In the genomic region with DNA sequence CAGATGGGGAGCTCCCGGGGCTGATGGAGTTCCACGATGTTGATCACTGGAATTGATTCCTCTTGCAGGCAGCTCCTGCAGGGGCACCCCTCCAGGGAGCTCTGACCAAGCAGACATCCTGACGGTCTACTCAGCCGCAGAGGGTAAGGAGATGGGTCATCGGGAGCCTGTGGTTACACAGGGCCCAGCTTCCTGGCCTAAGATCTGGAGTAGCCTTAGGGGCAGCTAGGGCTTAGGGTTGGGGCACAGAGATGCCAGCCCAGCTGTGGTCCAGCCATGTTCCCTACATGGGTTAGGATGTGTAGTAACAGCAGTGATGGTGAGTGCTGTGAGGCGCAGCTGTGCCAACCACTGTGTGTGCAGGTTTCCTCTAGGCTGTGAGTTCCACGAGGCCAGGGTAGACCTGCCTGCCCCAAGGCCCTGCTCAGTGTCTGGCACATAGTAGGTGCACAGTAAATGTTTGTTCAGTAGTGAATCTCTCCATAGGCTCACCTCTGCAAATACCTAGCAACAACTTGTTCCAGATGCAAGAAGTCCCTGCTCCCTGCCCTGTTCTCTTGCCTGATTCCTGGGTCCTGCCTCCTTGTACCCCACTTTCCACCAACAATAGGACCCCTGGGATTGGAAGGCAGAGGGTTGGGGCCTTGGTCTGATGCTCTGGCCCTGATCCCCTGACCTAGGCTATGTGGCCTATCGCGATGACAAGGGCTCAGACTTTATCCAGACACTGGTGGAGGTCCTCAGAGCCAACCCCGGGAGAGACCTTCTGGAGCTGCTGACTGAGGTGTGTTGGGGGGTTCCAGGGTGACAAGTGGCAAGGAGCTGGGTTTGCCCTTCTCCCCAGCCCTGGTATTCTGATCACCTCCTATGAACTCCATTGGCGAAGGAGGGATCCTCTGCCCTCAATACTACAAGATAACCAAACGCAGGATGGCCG, we compare ENCODE assay signal across 2 cellular contexts.
TF ChIP-seq lines count a peak whose summit lies in the region.

No MANE protein-coding gene starts in this region.

TF ChIP-seq in SK-N-SH, 30 proteins besides CTCF, POLR2A, EP300 and RAD21:
- TF ChIP-seq, protein P1, sequence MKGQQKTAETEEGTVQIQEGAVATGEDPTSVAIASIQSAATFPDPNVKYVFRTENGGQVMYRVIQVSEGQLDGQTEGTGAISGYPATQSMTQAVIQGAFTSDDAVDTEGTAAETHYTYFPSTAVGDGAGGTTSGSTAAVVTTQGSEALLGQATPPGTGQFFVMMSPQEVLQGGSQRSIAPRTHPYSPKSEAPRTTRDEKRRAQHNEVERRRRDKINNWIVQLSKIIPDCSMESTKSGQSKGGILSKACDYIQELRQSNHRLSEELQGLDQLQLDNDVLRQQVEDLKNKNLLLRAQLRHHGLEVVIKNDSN (IDR thresholded peaks at IDR 0.05; ENCODE audit: borderline replicate concordance, low read depth) = no peak
- TF ChIP-seq NFIC (IDR thresholded peaks at IDR 0.05; ENCODE audit: borderline replicate concordance) = no peak
- TF ChIP-seq JUND (IDR thresholded peaks at IDR 0.05) = no peak
- TF ChIP-seq RCOR1 (IDR thresholded peaks at IDR 0.05; ENCODE audit: low read length) = no peak
- TF ChIP-seq TAF1 (IDR thresholded peaks at IDR 0.05; ENCODE audit: borderline replicate concordance, low read depth, low read length) = no peak
- TF ChIP-seq GABPA (IDR thresholded peaks at IDR 0.05; ENCODE audit: low read depth) = no peak
- no peak for TF ChIP-seq GATA2 (CRISPR knock-in tag; IDR thresholded peaks at IDR 0.05)
- TF ChIP-seq, protein P2, sequence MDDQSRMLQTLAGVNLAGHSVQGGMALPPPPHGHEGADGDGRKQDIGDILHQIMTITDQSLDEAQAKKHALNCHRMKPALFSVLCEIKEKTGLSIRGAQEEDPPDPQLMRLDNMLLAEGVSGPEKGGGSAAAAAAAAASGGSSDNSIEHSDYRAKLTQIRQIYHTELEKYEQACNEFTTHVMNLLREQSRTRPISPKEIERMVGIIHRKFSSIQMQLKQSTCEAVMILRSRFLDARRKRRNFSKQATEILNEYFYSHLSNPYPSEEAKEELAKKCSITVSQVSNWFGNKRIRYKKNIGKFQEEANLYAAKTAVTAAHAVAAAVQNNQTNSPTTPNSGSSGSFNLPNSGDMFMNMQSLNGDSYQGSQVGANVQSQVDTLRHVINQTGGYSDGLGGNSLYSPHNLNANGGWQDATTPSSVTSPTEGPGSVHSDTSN (IDR thresholded peaks at IDR 0.05) = no peak
- TF ChIP-seq ELF1 (IDR thresholded peaks at IDR 0.05) = no peak
- TF ChIP-seq MXI1 (IDR thresholded peaks at IDR 0.05; ENCODE audit: low read depth, low read length) = no peak
- no peak for TF ChIP-seq EZH2phosphoT487 (IDR thresholded peaks at IDR 0.05; ENCODE audit: borderline replicate concordance, low read depth)
- TF ChIP-seq, protein P3, sequence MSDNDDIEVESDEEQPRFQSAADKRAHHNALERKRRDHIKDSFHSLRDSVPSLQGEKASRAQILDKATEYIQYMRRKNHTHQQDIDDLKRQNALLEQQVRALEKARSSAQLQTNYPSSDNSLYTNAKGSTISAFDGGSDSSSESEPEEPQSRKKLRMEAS (IDR thresholded peaks at IDR 0.05; ENCODE audit: low read depth) = no peak

TF ChIP-seq in SK-N-SH treated with all-trans-retinoic acid at 6 μM for 48 hours, 23 proteins besides CTCF, POLR2A, EP300 and RAD21:
- no peak for TF ChIP-seq TCF4 (CRISPR knock-in tag; IDR thresholded peaks at IDR 0.05; ENCODE audit: borderline replicate concordance)
- no peak for TF ChIP-seq ZFP3 (CRISPR knock-in tag; IDR thresholded peaks at IDR 0.05)
- TF ChIP-seq ESRRG (CRISPR knock-in tag; IDR thresholded peaks at IDR 0.05) = no peak
- TF ChIP-seq ZNF565 (CRISPR knock-in tag; conservative IDR thresholded peaks at IDR 0.05; ENCODE audit: low read depth) = no peak
- no peak for TF ChIP-seq ZNF8 (CRISPR knock-in tag; IDR thresholded peaks at IDR 0.05)
- TF ChIP-seq BACH2 (CRISPR knock-in tag; IDR thresholded peaks at IDR 0.05; ENCODE audit: borderline replicate concordance) = no peak
- TF ChIP-seq ZFP30 (CRISPR knock-in tag; IDR thresholded peaks at IDR 0.05) = no peak
- TF ChIP-seq CREB5 (CRISPR knock-in tag; IDR thresholded peaks at IDR 0.05; ENCODE audit: low read depth) = no peak
- no peak for TF ChIP-seq ARNTL (CRISPR knock-in tag; IDR thresholded peaks at IDR 0.05; ENCODE audit: borderline replicate concordance, low read depth)
- TF ChIP-seq, protein P4, sequence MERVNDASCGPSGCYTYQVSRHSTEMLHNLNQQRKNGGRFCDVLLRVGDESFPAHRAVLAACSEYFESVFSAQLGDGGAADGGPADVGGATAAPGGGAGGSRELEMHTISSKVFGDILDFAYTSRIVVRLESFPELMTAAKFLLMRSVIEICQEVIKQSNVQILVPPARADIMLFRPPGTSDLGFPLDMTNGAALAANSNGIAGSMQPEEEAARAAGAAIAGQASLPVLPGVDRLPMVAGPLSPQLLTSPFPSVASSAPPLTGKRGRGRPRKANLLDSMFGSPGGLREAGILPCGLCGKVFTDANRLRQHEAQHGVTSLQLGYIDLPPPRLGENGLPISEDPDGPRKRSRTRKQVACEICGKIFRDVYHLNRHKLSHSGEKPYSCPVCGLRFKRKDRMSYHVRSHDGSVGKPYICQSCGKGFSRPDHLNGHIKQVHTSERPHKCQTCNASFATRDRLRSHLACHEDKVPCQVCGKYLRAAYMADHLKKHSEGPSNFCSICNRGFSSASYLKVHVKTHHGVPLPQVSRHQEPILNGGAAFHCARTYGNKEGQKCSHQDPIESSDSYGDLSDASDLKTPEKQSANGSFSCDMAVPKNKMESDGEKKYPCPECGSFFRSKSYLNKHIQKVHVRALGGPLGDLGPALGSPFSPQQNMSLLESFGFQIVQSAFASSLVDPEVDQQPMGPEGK (CRISPR knock-in tag; IDR thresholded peaks at IDR 0.05; ENCODE audit: borderline replicate concordance) = no peak
- TF ChIP-seq, protein P5, sequence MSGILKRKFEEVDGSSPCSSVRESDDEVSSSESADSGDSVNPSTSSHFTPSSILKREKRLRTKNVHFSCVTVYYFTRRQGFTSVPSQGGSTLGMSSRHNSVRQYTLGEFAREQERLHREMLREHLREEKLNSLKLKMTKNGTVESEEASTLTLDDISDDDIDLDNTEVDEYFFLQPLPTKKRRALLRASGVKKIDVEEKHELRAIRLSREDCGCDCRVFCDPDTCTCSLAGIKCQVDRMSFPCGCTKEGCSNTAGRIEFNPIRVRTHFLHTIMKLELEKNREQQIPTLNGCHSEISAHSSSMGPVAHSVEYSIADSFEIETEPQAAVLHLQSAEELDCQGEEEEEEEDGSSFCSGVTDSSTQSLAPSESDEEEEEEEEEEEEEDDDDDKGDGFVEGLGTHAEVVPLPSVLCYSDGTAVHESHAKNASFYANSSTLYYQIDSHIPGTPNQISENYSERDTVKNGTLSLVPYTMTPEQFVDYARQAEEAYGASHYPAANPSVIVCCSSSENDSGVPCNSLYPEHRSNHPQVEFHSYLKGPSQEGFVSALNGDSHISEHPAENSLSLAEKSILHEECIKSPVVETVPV (CRISPR knock-in tag; IDR thresholded peaks at IDR 0.05) = no peak
- no peak for TF ChIP-seq GLIS3 (CRISPR knock-in tag; IDR thresholded peaks at IDR 0.05)
- no peak for TF ChIP-seq PPARA (CRISPR knock-in tag; IDR thresholded peaks at IDR 0.05; ENCODE audit: borderline replicate concordance)
- TF ChIP-seq ISL1 (CRISPR knock-in tag; IDR thresholded peaks at IDR 0.05) = no peak
- TF ChIP-seq CSDC2 (CRISPR knock-in tag; IDR thresholded peaks at IDR 0.05) = no peak
- no peak for TF ChIP-seq TSHZ2 (CRISPR knock-in tag; IDR thresholded peaks at IDR 0.05)
- no peak for TF ChIP-seq RARB (CRISPR knock-in tag; IDR thresholded peaks at IDR 0.05)
- no peak for TF ChIP-seq TOX (CRISPR knock-in tag; IDR thresholded peaks at IDR 0.05; ENCODE audit: borderline replicate concordance)
TF ChIP-seq in SK-N-SH treated with all-trans-retinoic acid at 6 μM for 48 hours: peak in this region for 0.
